ENCODE assay signal across 29 cellular contexts in genomic region chr6:1139155-1139890, GRCh38.
"Had no signal": no experiment of that assay in that cellular context is flagged by ENCODE, and none has a peak within 500 bp of the region (broad histone marks: within the 10 kb centered on the region; RNA-seq: fewer than 3 reads in every experiment).

No MANE protein-coding gene starts in this region.

- H3K4me3 ChIP-seq: neural progenitor cell, ovary, psoas muscle, skin epidermis, smooth muscle cell, spleen, suprapubic skin, testis, tibial nerve, upper lobe of left lung, vagina had no signal

- ATAC-seq: natural killer cell; psoas muscle; right cardiac atrium; sciatic nerve; stimulated activated memory B cell treated with anti-CD40 and anti-IgM and Interleukin-4, amounts not matched to agents 10 μg/mL and 1 μg/mL and 100 μg/mL, for 72 hours; stimulated activated naive CD8-positive, alpha-beta T cell treated with anti-CD3 and anti-CD28 coated beads, Interleukin-15, amount 100 ng/mL, for 72 hours; stimulated activated naive CD8-positive, alpha-beta T cell treated with anti-CD3 and anti-CD28 coated beads, Interleukin-15, Interleukin-2, amounts not matched to agents 100 U/mL and 50 U/mL, for 24 hours had no signal

- H3K36me3 ChIP-seq: neural progenitor cell, ovary, spleen, suprapubic skin, tibial nerve, upper lobe of left lung, vagina had no signal

- FAIRE-seq: urothelium cell line had no signal

- H3K4me1 ChIP-seq: neural progenitor cell, parathyroid adenoma, psoas muscle, spleen, testis had no signal

- DNase-seq: natural killer cell; occipital lobe; ovary; posterior cingulate gyrus; psoas muscle; right cardiac atrium; spleen; stimulated activated CD4-positive, alpha-beta T cell treated with anti-CD3 and anti-CD28 coated beads, Interleukin-12 subunit alpha, Interleukin-12 subunit beta, amount 100 ng/mL, for 4 hours; stimulated activated CD4-positive, alpha-beta T cell treated with anti-CD3 and anti-CD28 coated beads, Interleukin-1b, Interleukin-23, amount 100 ng/mL, for 48 hours; stimulated activated CD4-positive, alpha-beta T cell treated with anti-CD3 and anti-CD28 coated beads, Interleukin-4, amount 100 ng/mL, for 1 hour; stimulated activated CD4-positive, alpha-beta T cell treated with anti-CD3 and anti-CD28 coated beads, Interleukin-4, amount 100 ng/mL, for 4 hours; stimulated activated CD8-positive, alpha-beta memory T cell treated with anti-CD3 and anti-CD28 coated beads, Interleukin-4, amount 100 ng/mL, for 48 hours; stimulated activated naive CD4-positive, alpha-beta T cell; stimulated activated naive CD8-positive, alpha-beta T cell treated with anti-CD3 and anti-CD28 coated beads, Interleukin-15, amount 100 ng/mL, for 72 hours; stimulated activated naive CD8-positive, alpha-beta T cell treated with anti-CD3 and anti-CD28 coated beads, Interleukin-15, Interleukin-2, amounts not matched to agents 100 U/mL and 50 U/mL, for 24 hours; substantia nigra; testis; trophoblast cell; upper lobe of left lung had no signal

- H3K4me2 ChIP-seq: neural progenitor cell, smooth muscle cell had no signal

- H3K27ac ChIP-seq: neural progenitor cell, ovary, parathyroid adenoma, psoas muscle, skin epidermis, spleen, suprapubic skin, testis, tibial nerve, upper lobe of left lung, vagina had no signal

- H2AFZ ChIP-seq: neural progenitor cell, parathyroid adenoma had no signal

- H3K79me2 ChIP-seq: parathyroid adenoma had no signal

- H3K27me3 ChIP-seq: neural progenitor cell, ovary, suprapubic skin, testis, tibial nerve, upper lobe of left lung, vagina had no signal

- H3K9me3 ChIP-seq: ovary, psoas muscle, suprapubic skin, testis, upper lobe of left lung, vagina had no signal

- H3K9ac ChIP-seq: neural progenitor cell, parathyroid adenoma had no signal
